In genomic region chr4:140688711-140689598, GRCh38 we compare ENCODE assay signal across 16 cellular contexts.
DNase-seq lines count a peak whose midpoint lies in the region; ATAC-seq and TF ChIP-seq lines count a peak whose summit lies in the region.
"Had no signal": no experiment of that assay in that cellular context is flagged by ENCODE, and none has a peak within 500 bp of the region (broad histone marks: within the 10 kb centered on the region; RNA-seq: fewer than 3 reads in every experiment).

No MANE protein-coding gene starts in this region.

- H3K9ac ChIP-seq in neuronal stem cell (ENCODE audit: low read depth, low read length, poor library complexity), result no peak overlapping the region

- TF ChIP-seq CTCF in choroid plexus epithelial cell (conservative IDR thresholded peaks at IDR 0.05; ENCODE audit: low read depth, low read length), result no peak
- TF ChIP-seq CTCF in nephron progenitor cell (IDR thresholded peaks at IDR 0.05), result no peak

- peaks cover 2 to 5% of the 10 kb centered on the region in 2 donors for H3K4me1 ChIP-seq in neuronal stem cell (ENCODE audit: control insufficient read depth in 2 of 2, insufficient read depth in 1 of 2, low read depth in 1 of 2, low read length in 2 of 2)

- H3K4me1 Mint-ChIP-seq in nephron progenitor cell, result peaks cover 25% of the 10 kb centered on the region

- no peak overlapping the region for H2AK5ac ChIP-seq in neuronal stem cell (ENCODE audit: low read depth, low read length)

- H3K27ac Mint-ChIP-seq in nephron progenitor cell, result no peak overlapping the region
- H3K27ac Mint-ChIP-seq: T-helper 1 cell treated with Interleukin-12 subunit alpha and Interleukin-12 subunit beta and Interleukin-4 antibody, amounts not matched to agents 30 μg/mL and 1 μg/mL, for 36 hours had no signal

- H3K4ac ChIP-seq in neuronal stem cell (ENCODE audit: low read length), result no peak overlapping the region

- H3K27ac ChIP-seq in neuronal stem cell (replicated peaks; ENCODE audit: low read length), result no peak overlapping the region
- H3K27ac ChIP-seq: brain microvascular endothelial cell, HL-60, RWPE1 had no signal

- H3K9me3 Mint-ChIP-seq in nephron progenitor cell, result no peaks in the 10 kb centered on the region
- H3K9me3 Mint-ChIP-seq: T-helper 1 cell treated with Interleukin-12 subunit alpha and Interleukin-12 subunit beta and Interleukin-4 antibody, amounts not matched to agents 30 μg/mL and 1 μg/mL, for 36 hours had no signal

- H2BK5ac ChIP-seq in neuronal stem cell (ENCODE audit: low read length), result no peak overlapping the region

- H2BK15ac ChIP-seq in neuronal stem cell (ENCODE audit: low read length), result no peak overlapping the region

- no peak overlapping the region for H3K4me2 ChIP-seq in neuronal stem cell (ENCODE audit: insufficient read depth, low read length, poor library complexity, severe bottlenecking)

- H3K4me3 Mint-ChIP-seq in nephron progenitor cell, result no peak overlapping the region
- H3K4me3 Mint-ChIP-seq: CD14-positive monocyte; T-helper 1 cell treated with Interleukin-12 subunit alpha and Interleukin-12 subunit beta and Interleukin-4 antibody, amounts not matched to agents 30 μg/mL and 1 μg/mL, for 36 hours had no signal

- H3K4me3 ChIP-seq in choroid plexus epithelial cell (ENCODE audit: low read depth, low read length) (no peak overlapping the region), neuronal stem cell (ENCODE audit: low read length in 2 of 2) (no peak overlapping the region)

- H3K27me3 Mint-ChIP-seq in nephron progenitor cell (ENCODE audit: low read depth, poor library complexity), result peaks cover 4% of the 10 kb centered on the region

- H2BK12ac ChIP-seq in neuronal stem cell (ENCODE audit: low read length), result no peak overlapping the region

- no peak for ATAC-seq in HG03025 (IDR thresholded peaks at IDR 0.05; ENCODE audit: low FRiP score, unreplicated experiment)

- H4K8ac ChIP-seq in neuronal stem cell (ENCODE audit: low read depth, low read length), result no peak overlapping the region

- no peaks in the 10 kb centered on the region for H3K27me3 ChIP-seq in neuronal stem cell (ENCODE audit: control insufficient read depth in 3 of 3, insufficient read depth in 3 of 3, low read depth in 1 of 3, low read length in 3 of 3)
- H3K27me3 ChIP-seq: brain microvascular endothelial cell had no signal

- no peak overlapping the region for H3K14ac ChIP-seq in neuronal stem cell (ENCODE audit: low read length)

- no peak overlapping the region for H2BK120ac ChIP-seq in neuronal stem cell (ENCODE audit: low read depth, low read length)

- no peaks in the 10 kb centered on the region for H3K9me3 ChIP-seq in neuronal stem cell (replicated peaks in 1 of 2; ENCODE audit: control insufficient read depth in 2 of 2, insufficient read depth in 1 of 2, low read depth in 1 of 2, low read length in 2 of 2)

- DNase-seq in ELR (ENCODE audit: low read depth), result peak; percentile 25
- DNase-seq in NCI-H446 treated with DMSO at 0.1 percent for 48 hours (lab: John Stamatoyannopoulos, UW), result peak; percentile 26
- DNase-seq in choroid plexus epithelial cell (ENCODE audit: low read depth), result peak; percentile 48
- no peak for DNase-seq in neuronal stem cell (ENCODE audit: low spot score)
- DNase-seq in amniotic stem cell (lab: John Stamatoyannopoulos, UW), result no peak
- DNase-seq in nephron progenitor cell, result no peak
- DNase-seq in NCI-H2227 (lab: John Stamatoyannopoulos, UW; ENCODE audit: unreplicated experiment), result no peak
- DNase-seq: activated CD4-positive, alpha-beta T cell treated with anti-CD3 and anti-CD28 coated beads for 1 hour; activated naive CD4-positive, alpha-beta T cell; brain microvascular endothelial cell; NCI-H187 treated with DMSO at 0.1 percent for 48 hours had no signal

- peaks cover 8% of the 10 kb centered on the region for H3K36me3 Mint-ChIP-seq in nephron progenitor cell (ENCODE audit: low read depth)

- peaks cover 2% of the 10 kb centered on the region for H3K79me1 ChIP-seq in neuronal stem cell (ENCODE audit: low read depth, low read length)

- peak overlapping the region; percentile 2 for H3K18ac ChIP-seq in neuronal stem cell (ENCODE audit: low read length)

- H3K36me3 ChIP-seq in neuronal stem cell (replicated peaks in 1 of 2; ENCODE audit: control insufficient read depth in 2 of 2, insufficient read depth in 2 of 2, low read length in 2 of 2), result peaks cover 2 to 21% of the 10 kb centered on the region in 2 donors
- H3K36me3 ChIP-seq: brain microvascular endothelial cell had no signal

- no peak overlapping the region for H4K91ac ChIP-seq in neuronal stem cell (ENCODE audit: low read depth, low read length, poor library complexity)

- WGBS in neuronal stem cell (ENCODE audit: extremely low coverage in 2 of 2, insufficient read length in 2 of 2, insufficient replicate concordance in 1 of 2), 2 donors, result no CpG with 5 or more reads among the region's 6 CpGs

- no peak overlapping the region for H2AFZ ChIP-seq in neuronal stem cell (ENCODE audit: low read length)

- H3K23ac ChIP-seq in neuronal stem cell (ENCODE audit: low read depth, low read length, poor library complexity), result no peak overlapping the region

Comparison
In these comparisons a context has a peak if more than half of its experiments do, and no peak if none do; other contexts are left out.
1. DNase-seq: peak in ELR (single experiment), NCI-H446 treated with DMSO at 0.1 percent for 48 hours (single experiment) and choroid plexus epithelial cell (single experiment); none in neuronal stem cell (single experiment), amniotic stem cell (single experiment), nephron progenitor cell (single experiment) and NCI-H2227 (single experiment).